In genomic region chr17:7916799-7917198, GRCh38 we compare ENCODE assay signal across 8 cellular contexts. TPM values are rescaled to one million over a fixed set of nuclear protein-coding genes. Genes with fewer than 3 reads are reported as not detected.
DNase-seq lines count a peak whose midpoint lies in the region; ATAC-seq, FAIRE-seq and TF ChIP-seq lines count a peak whose summit lies in the region.

No MANE protein-coding gene starts in this region.

- H3K27me3 ChIP-seq in HepG2 (ENCODE audit: control insufficient read depth in 1 of 2, insufficient read depth in 2 of 2, low read length in 2 of 2) (peaks cover 0 to 3% of the 10 kb centered on the region in 2 experiments; a peak in 1 of 5 replicates), right lobe of liver (no peaks in the 10 kb centered on the region), muscle layer of duodenum (ENCODE audit: low read depth, low read length) (no peaks in the 10 kb centered on the region), vagina (no peaks in the 10 kb centered on the region)

- H3K9me3 ChIP-seq in HepG2 (ENCODE audit: low read length), result no peaks in the 10 kb centered on the region
- no peaks in the 10 kb centered on the region for H3K9me3 ChIP-seq in right lobe of liver
- no peaks in the 10 kb centered on the region for H3K9me3 ChIP-seq in muscle layer of duodenum (ENCODE audit: control insufficient read depth in 1 of 2, low read length in 2 of 2)
- H3K9me3 ChIP-seq in vagina, result no peaks in the 10 kb centered on the region

- no TSS peak for BruUV-seq in HepG2 (replicated peaks; lab: Mats Ljungman, UMichigan)

- H3K4me1 Mint-ChIP-seq in brain, result peaks cover 36% of the 10 kb centered on the region

- DNase-seq in HepG2 (ENCODE audit: low spot score) (peak; percentile 5), right lobe of liver (no peak), vagina (ENCODE audit: extremely low spot score in 2 of 2) (no peak), NCI-H526 treated with DMSO at 0.1 percent for 48 hours (lab: John Stamatoyannopoulos, UW) (no peak)

- no peaks in the 10 kb centered on the region for H3K79me2 ChIP-seq in HepG2 (ENCODE audit: insufficient read depth, low read length)

- H3K4me1 ChIP-seq in HepG2 (ENCODE audit: insufficient read depth, low read length), result peaks cover 22% of the 10 kb centered on the region
- H3K4me1 ChIP-seq in right lobe of liver, result peaks cover 0 to 10% (median 0%) of the 10 kb centered on the region in 4 donors
- peaks cover 9 to 10% of the 10 kb centered on the region in 2 donors for H3K4me1 ChIP-seq in muscle layer of duodenum (ENCODE audit: control insufficient read depth in 1 of 2, insufficient read depth in 2 of 2, low read length in 2 of 2)
- peaks cover 17% of the 10 kb centered on the region for H3K4me1 ChIP-seq in vagina

- no peak for TF ChIP-seq EP300 in HepG2 (IDR thresholded peaks at IDR 0.05; ENCODE audit: low read depth in 2 of 2, low read length in 2 of 2)
- no peak for TF ChIP-seq EP300 in HepG2 (CRISPR knock-in tag; IDR thresholded peaks at IDR 0.05; ENCODE audit: borderline replicate concordance)

- H3K36me3 ChIP-seq in HepG2 (replicated peaks in 1 of 2; ENCODE audit: control insufficient read depth in 1 of 2, insufficient read depth in 2 of 2, low read length in 2 of 2), result no peaks in the 10 kb centered on the region
- no peaks in the 10 kb centered on the region for H3K36me3 ChIP-seq in right lobe of liver
- peaks cover 5% of the 10 kb centered on the region in 2 donors for H3K36me3 ChIP-seq in muscle layer of duodenum (ENCODE audit: control insufficient read depth in 1 of 2, insufficient read depth in 2 of 2, low read length in 2 of 2)
- H3K36me3 ChIP-seq in vagina, result peaks cover 0 to 3% of the 10 kb centered on the region in 2 donors

- no peak overlapping the region for H2AFZ ChIP-seq in HepG2 (ENCODE audit: low read length)

- H3K4me3 ChIP-seq in HepG2 (replicated peaks in 1 of 3; ENCODE audit: insufficient read depth in 1 of 3, low read depth in 2 of 3, low read length in 3 of 3), result no peak overlapping the region
- no peak overlapping the region for H3K4me3 ChIP-seq in right lobe of liver
- peak overlapping the region in 1 of 2 donors; percentile 31 for H3K4me3 ChIP-seq in muscle layer of duodenum (ENCODE audit: low read depth in 1 of 2, low read length in 2 of 2)
- peak overlapping the region; percentile 51 to 60 for H3K4me3 ChIP-seq in vagina

- POLR2A ChIA-PET in HepG2 (lab: Yijun Ruan, JAX), result interaction anchor here (0.8 to 4.5 kb wide), 4 partner anchors 15 to 84 kb away, joined by 3 to 27 read pairs (median 4); partner anchors contain the start of genes CNTROB, NAA38 and TRAPPC1

- intact Hi-C loops in HepG2 (cut with micrococcal nuclease; ENCODE audit: unreplicated experiment) (no loop called here), right lobe of liver (cut with DNase I) (no loop called here), vagina (cut with DNase I) (no loop called here)

- peaks cover 7% of the 10 kb centered on the region for H3K36me3 Mint-ChIP-seq in brain

- FAIRE-seq in HepG2 (lab: Jason Lieb, UNC), result no peak

- no peaks in the 10 kb centered on the region for H3K9me3 Mint-ChIP-seq in brain

- TF ChIP-seq RAD21 in HepG2 (CRISPR knock-in tag; IDR thresholded peaks at IDR 0.05), result no peak

- H3K27ac Mint-ChIP-seq in brain, result peak overlapping the region; percentile 62 to 96 (median 86)

- H3K27ac ChIP-seq in HepG2 (ENCODE audit: extremely low read length, insufficient read depth, low read length) (no peak overlapping the region), right lobe of liver (peak overlapping the region in 1 of 3 donors; percentile 85), muscle layer of duodenum (ENCODE audit: low read length) (peak overlapping the region; percentile 41), vagina (peak overlapping the region; percentile 95)

- peak overlapping the region; percentile 77 to 88 (median 81) for H3K4me3 Mint-ChIP-seq in brain

- no peaks in the 10 kb centered on the region for H4K20me1 ChIP-seq in HepG2 (ENCODE audit: insufficient read depth, low read length)

- 49% methylated on average over 2 of the region's 2 CpGs for WGBS in HepG2 (ENCODE audit: low lambda C conversion rate)
- WGBS in right lobe of liver (ENCODE audit: insufficient coverage, low coverage, low lambda C conversion rate, missing lambda C conversion rate), result 58% methylated on average over 2 of the region's 2 CpGs

- no peak overlapping the region for H3K4me2 ChIP-seq in HepG2 (ENCODE audit: low read depth, low read length)

- no peak for TF ChIP-seq POLR2A in HepG2 (IDR thresholded peaks at IDR 0.05; ENCODE audit: insufficient read depth in 1 of 2, low read depth in 2 of 2, low read length in 2 of 2)
- TF ChIP-seq POLR2A in right lobe of liver (IDR thresholded peaks at IDR 0.05), result no peak
- no peak for TF ChIP-seq POLR2A in vagina (IDR thresholded peaks at IDR 0.05)

- H3K9ac ChIP-seq in HepG2 (ENCODE audit: insufficient read depth, low read depth, low read length), result no peak overlapping the region

- in situ Hi-C loops in HepG2 (cut with HindIII; ENCODE audit: extremely low pct_ligation_motif_present, low pct_unique_long_range_greater_than_20kb), result no loop called here

- CTCF ChIA-PET in HepG2 (lab: Yijun Ruan, JAX; ENCODE audit: low intra/inter-chr PET ratio, low total read pairs), result no interaction called here

- no peak for TF ChIP-seq CTCF in HepG2 (CRISPR knock-in tag; IDR thresholded peaks at IDR 0.05)
- TF ChIP-seq CTCF in right lobe of liver (IDR thresholded peaks at IDR 0.05), result no peak
- no peak for TF ChIP-seq CTCF in brain (conservative IDR thresholded peaks at IDR 0.05)
- TF ChIP-seq CTCF in vagina (IDR thresholded peaks at IDR 0.05), result no peak

- peaks cover 4% of the 10 kb centered on the region for H3K27me3 Mint-ChIP-seq in brain

- ATAC-seq in HepG2, result peak; percentile 26; the same call in 1 of the 3 replicates
- ATAC-seq in right lobe of liver, result no peak
- ATAC-seq in GM19023 (IDR thresholded peaks at IDR 0.05; ENCODE audit: unreplicated experiment), result no peak
- ATAC-seq in HG02981 (IDR thresholded peaks at IDR 0.05; ENCODE audit: unreplicated experiment), result no peak

RNA-seq across cellular contexts. Expression of gene RNF227, which starts 0.7 kb away (rescaled TPM):
- 0.20 and 0.38 TPM in 2 replicates for total RNA-seq in HepG2 (2016; rRNA removed; fragmentation: Illumina TruSeq; extraction: Trizol)
- 0.10 TPM in 1 of 2 replicates, not detected in the other for total RNA-seq in HepG2 (2016; cell fraction: cytosol; rRNA removed; fragmentation: Illumina TruSeq; extraction: Trizol; ENCODE audit: low read depth)
- 0.37 and 0.41 TPM in 2 replicates for total RNA-seq in HepG2 (2016; cell fraction: insoluble cytoplasmic fraction; rRNA removed; fragmentation: Illumina TruSeq; extraction: Trizol)
- total RNA-seq in HepG2 (2016; cell fraction: membrane; rRNA removed; fragmentation: Illumina TruSeq; extraction: Trizol), result 0.21 and 0.22 TPM in 2 replicates
- total RNA-seq in HepG2 (2016; cell fraction: nucleus; rRNA removed; fragmentation: Illumina TruSeq; extraction: Trizol), result 0.22 and 0.56 TPM in 2 replicates
- 0.79 and 0.94 TPM in 2 replicates for polyA plus RNA-seq in HepG2 (2011; rRNA removed)
- 1.7 and 3.4 TPM in 2 replicates for polyA plus RNA-seq in HepG2 (2011; cell fraction: cytosol; rRNA removed)
- 0.79 and 4.8 TPM in 2 replicates for polyA plus RNA-seq in HepG2 (2011; cell fraction: nucleus; rRNA removed)
- polyA plus RNA-seq in HepG2 (2012), result 0.68 and 0.79 TPM in 2 replicates
- polyA plus RNA-seq in HepG2 (2016; cell fraction: cytosol; fragmentation: Illumina TruSeq; extraction: Trizol; ENCODE audit: low read depth), result 0.15 and 0.16 TPM in 2 replicates
- polyA plus RNA-seq in HepG2 (2016; cell fraction: insoluble cytoplasmic fraction; fragmentation: Illumina TruSeq; extraction: Trizol; ENCODE audit: low read depth), result 0.49 and 0.63 TPM in 2 replicates
- 0.23 and 0.33 TPM in 2 replicates for polyA plus RNA-seq in HepG2 (2016; cell fraction: membrane; fragmentation: Illumina TruSeq; extraction: Trizol; ENCODE audit: low read depth)
- polyA plus RNA-seq in HepG2 (2016; cell fraction: nucleus; fragmentation: Illumina TruSeq; extraction: Trizol; ENCODE audit: insufficient read depth, low read depth), result 1.5 and 2.2 TPM in 2 replicates
- polyA minus RNA-seq in HepG2 (2011; rRNA and poly(A)+ RNA removed; ENCODE audit: low replicate concordance), result 0.22 and 3.6 TPM in 2 replicates
- polyA minus RNA-seq in HepG2 (2011; cell fraction: cytosol; rRNA and poly(A)+ RNA removed), result 0.20 and 0.26 TPM in 2 replicates
- polyA minus RNA-seq in HepG2 (2011; cell fraction: nucleus; rRNA and poly(A)+ RNA removed), result 0.25 and 0.64 TPM in 2 replicates
- under 1 TPM; 0.18 to 0.70 (median 0.46) TPM for total RNA-seq in right lobe of liver
- 5.3 TPM for polyA plus RNA-seq in brain (ENCODE audit: insufficient read depth, low read depth, low replicate concordance)
- total RNA-seq in vagina, result 2.9 TPM

RNA-seq across cellular contexts. Expression of gene KCNAB3, which starts 12.9 kb away (rescaled TPM):
- 0.29 TPM in 1 of 2 replicates, not detected in the other for total RNA-seq in HepG2 (2016; rRNA removed; fragmentation: Illumina TruSeq; extraction: Trizol)
- total RNA-seq in HepG2 (2016; cell fraction: cytosol; rRNA removed; fragmentation: Illumina TruSeq; extraction: Trizol; ENCODE audit: low read depth), result not detected in 2 replicates
- total RNA-seq in HepG2 (2016; cell fraction: insoluble cytoplasmic fraction; rRNA removed; fragmentation: Illumina TruSeq; extraction: Trizol), result 0.41 TPM in 1 of 2 replicates, not detected in the other
- total RNA-seq in HepG2 (2016; cell fraction: membrane; rRNA removed; fragmentation: Illumina TruSeq; extraction: Trizol), result 0.15 TPM in 1 of 2 replicates, not detected in the other
- total RNA-seq in HepG2 (2016; cell fraction: nucleus; rRNA removed; fragmentation: Illumina TruSeq; extraction: Trizol), result 0.69 and 1.2 TPM in 2 replicates
- polyA plus RNA-seq in HepG2 (2011; rRNA removed), result 0.88 and 0.95 TPM in 2 replicates
- polyA plus RNA-seq in HepG2 (2011; cell fraction: cytosol; rRNA removed), result 0.18 and 0.21 TPM in 2 replicates
- polyA plus RNA-seq in HepG2 (2011; cell fraction: nucleus; rRNA removed), result 11.7 and 15.6 TPM in 2 replicates
- 1.0 and 1.1 TPM in 2 replicates for polyA plus RNA-seq in HepG2 (2012)
- polyA plus RNA-seq in HepG2 (2016; cell fraction: cytosol; fragmentation: Illumina TruSeq; extraction: Trizol; ENCODE audit: low read depth), result 0.07 and 0.08 TPM in 2 replicates
- not detected in 2 replicates for polyA plus RNA-seq in HepG2 (2016; cell fraction: insoluble cytoplasmic fraction; fragmentation: Illumina TruSeq; extraction: Trizol; ENCODE audit: low read depth)
- polyA plus RNA-seq in HepG2 (2016; cell fraction: membrane; fragmentation: Illumina TruSeq; extraction: Trizol; ENCODE audit: low read depth), result 0.08 TPM in 1 of 2 replicates, not detected in the other
- 6.5 and 7.3 TPM in 2 replicates for polyA plus RNA-seq in HepG2 (2016; cell fraction: nucleus; fragmentation: Illumina TruSeq; extraction: Trizol; ENCODE audit: insufficient read depth, low read depth)
- polyA minus RNA-seq in HepG2 (2011; rRNA and poly(A)+ RNA removed; ENCODE audit: low replicate concordance), result 0.70 and 2.1 TPM in 2 replicates
- polyA minus RNA-seq in HepG2 (2011; cell fraction: cytosol; rRNA and poly(A)+ RNA removed), result not detected in 2 replicates
- polyA minus RNA-seq in HepG2 (2011; cell fraction: nucleus; rRNA and poly(A)+ RNA removed), result 3.7 and 7.5 TPM in 2 replicates
- 1 to 10 TPM in 3 of 6 experiments, under 1 TPM in 2, not detected in 1; 0.61 to 2.9 (median 1.0) TPM for total RNA-seq in right lobe of liver
- 7.5 TPM for polyA plus RNA-seq in brain (ENCODE audit: insufficient read depth, low read depth, low replicate concordance)
- 2.7 TPM for total RNA-seq in vagina

RNA-seq across cellular contexts. Expression of gene TRAPPC1, which starts 14.9 kb away (rescaled TPM):
- 28.1 and 36.9 TPM in 2 replicates for total RNA-seq in HepG2 (2016; rRNA removed; fragmentation: Illumina TruSeq; extraction: Trizol)
- total RNA-seq in HepG2 (2016; cell fraction: cytosol; rRNA removed; fragmentation: Illumina TruSeq; extraction: Trizol; ENCODE audit: low read depth), result 18.6 and 30.6 TPM in 2 replicates
- total RNA-seq in HepG2 (2016; cell fraction: insoluble cytoplasmic fraction; rRNA removed; fragmentation: Illumina TruSeq; extraction: Trizol), result 26.6 and 30.5 TPM in 2 replicates
- total RNA-seq in HepG2 (2016; cell fraction: membrane; rRNA removed; fragmentation: Illumina TruSeq; extraction: Trizol), result 27.2 and 41.0 TPM in 2 replicates
- 16.5 and 21.7 TPM in 2 replicates for total RNA-seq in HepG2 (2016; cell fraction: nucleus; rRNA removed; fragmentation: Illumina TruSeq; extraction: Trizol)
- polyA plus RNA-seq in HepG2 (2011; rRNA removed), result 44.9 and 46.7 TPM in 2 replicates
- polyA plus RNA-seq in HepG2 (2011; cell fraction: cytosol; rRNA removed), result 117 and 121 TPM in 2 replicates
- 33.8 and 41.2 TPM in 2 replicates for polyA plus RNA-seq in HepG2 (2011; cell fraction: nucleus; rRNA removed)
- 82.0 and 92.0 TPM in 2 replicates for polyA plus RNA-seq in HepG2 (2012)
- polyA plus RNA-seq in HepG2 (2016; cell fraction: cytosol; fragmentation: Illumina TruSeq; extraction: Trizol; ENCODE audit: low read depth), result 119 and 155 TPM in 2 replicates
- 128 and 160 TPM in 2 replicates for polyA plus RNA-seq in HepG2 (2016; cell fraction: insoluble cytoplasmic fraction; fragmentation: Illumina TruSeq; extraction: Trizol; ENCODE audit: low read depth)
- polyA plus RNA-seq in HepG2 (2016; cell fraction: membrane; fragmentation: Illumina TruSeq; extraction: Trizol; ENCODE audit: low read depth), result 121 and 142 TPM in 2 replicates
- polyA plus RNA-seq in HepG2 (2016; cell fraction: nucleus; fragmentation: Illumina TruSeq; extraction: Trizol; ENCODE audit: insufficient read depth, low read depth), result 73.6 and 93.7 TPM in 2 replicates
- 54.8 and 75.7 TPM in 2 replicates for polyA minus RNA-seq in HepG2 (2011; rRNA and poly(A)+ RNA removed; ENCODE audit: low replicate concordance)
- 33.8 and 43.0 TPM in 2 replicates for polyA minus RNA-seq in HepG2 (2011; cell fraction: cytosol; rRNA and poly(A)+ RNA removed)
- 13.0 and 16.9 TPM in 2 replicates for polyA minus RNA-seq in HepG2 (2011; cell fraction: nucleus; rRNA and poly(A)+ RNA removed)
- 10 to 100 TPM; 43.7 to 57.1 (median 48.3) TPM for total RNA-seq in right lobe of liver
- 236 TPM for polyA plus RNA-seq in brain (ENCODE audit: insufficient read depth, low read depth, low replicate concordance)
- total RNA-seq in vagina, result 74.4 TPM

RNA-seq across cellular contexts. Expression of gene CNTROB, which starts 15.2 kb away (rescaled TPM):
- 13.3 and 24.1 TPM in 2 replicates for total RNA-seq in HepG2 (2016; rRNA removed; fragmentation: Illumina TruSeq; extraction: Trizol)
- total RNA-seq in HepG2 (2016; cell fraction: cytosol; rRNA removed; fragmentation: Illumina TruSeq; extraction: Trizol; ENCODE audit: low read depth), result 8.1 and 9.3 TPM in 2 replicates
- 11.9 and 23.0 TPM in 2 replicates for total RNA-seq in HepG2 (2016; cell fraction: insoluble cytoplasmic fraction; rRNA removed; fragmentation: Illumina TruSeq; extraction: Trizol)
- 10.1 and 11.2 TPM in 2 replicates for total RNA-seq in HepG2 (2016; cell fraction: membrane; rRNA removed; fragmentation: Illumina TruSeq; extraction: Trizol)
- total RNA-seq in HepG2 (2016; cell fraction: nucleus; rRNA removed; fragmentation: Illumina TruSeq; extraction: Trizol), result 23.2 and 26.4 TPM in 2 replicates
- 21.2 and 24.3 TPM in 2 replicates for polyA plus RNA-seq in HepG2 (2011; rRNA removed)
- 10.6 and 11.9 TPM in 2 replicates for polyA plus RNA-seq in HepG2 (2011; cell fraction: cytosol; rRNA removed)
- polyA plus RNA-seq in HepG2 (2011; cell fraction: nucleus; rRNA removed), result 64.8 and 74.8 TPM in 2 replicates
- 14.3 and 16.3 TPM in 2 replicates for polyA plus RNA-seq in HepG2 (2012)
- 3.0 and 3.9 TPM in 2 replicates for polyA plus RNA-seq in HepG2 (2016; cell fraction: cytosol; fragmentation: Illumina TruSeq; extraction: Trizol; ENCODE audit: low read depth)
- 12.3 and 14.2 TPM in 2 replicates for polyA plus RNA-seq in HepG2 (2016; cell fraction: insoluble cytoplasmic fraction; fragmentation: Illumina TruSeq; extraction: Trizol; ENCODE audit: low read depth)
- 8.2 and 9.5 TPM in 2 replicates for polyA plus RNA-seq in HepG2 (2016; cell fraction: membrane; fragmentation: Illumina TruSeq; extraction: Trizol; ENCODE audit: low read depth)
- 68.1 and 69.5 TPM in 2 replicates for polyA plus RNA-seq in HepG2 (2016; cell fraction: nucleus; fragmentation: Illumina TruSeq; extraction: Trizol; ENCODE audit: insufficient read depth, low read depth)
- 18.0 and 57.0 TPM in 2 replicates for polyA minus RNA-seq in HepG2 (2011; rRNA and poly(A)+ RNA removed; ENCODE audit: low replicate concordance)
- 5.4 and 5.7 TPM in 2 replicates for polyA minus RNA-seq in HepG2 (2011; cell fraction: cytosol; rRNA and poly(A)+ RNA removed)
- polyA minus RNA-seq in HepG2 (2011; cell fraction: nucleus; rRNA and poly(A)+ RNA removed), result 26.5 and 33.7 TPM in 2 replicates
- total RNA-seq in right lobe of liver, result 10 to 100 TPM in 2 of 6 experiments, 1 to 10 TPM in 4; 7.3 to 12.7 (median 9.4) TPM
- polyA plus RNA-seq in brain (ENCODE audit: insufficient read depth, low read depth, low replicate concordance), result 42.7 TPM
- total RNA-seq in vagina, result 20.9 TPM

RNA-seq across cellular contexts. Expression of gene CHD3, which starts 28.2 kb away (rescaled TPM):
- 3.3 and 3.7 TPM in 2 replicates for total RNA-seq in HepG2 (2016; rRNA removed; fragmentation: Illumina TruSeq; extraction: Trizol)
- total RNA-seq in HepG2 (2016; cell fraction: cytosol; rRNA removed; fragmentation: Illumina TruSeq; extraction: Trizol; ENCODE audit: low read depth), result 0.20 and 0.53 TPM in 2 replicates
- total RNA-seq in HepG2 (2016; cell fraction: insoluble cytoplasmic fraction; rRNA removed; fragmentation: Illumina TruSeq; extraction: Trizol), result 1.6 and 3.6 TPM in 2 replicates
- 1.1 and 3.2 TPM in 2 replicates for total RNA-seq in HepG2 (2016; cell fraction: membrane; rRNA removed; fragmentation: Illumina TruSeq; extraction: Trizol)
- 4.7 and 9.3 TPM in 2 replicates for total RNA-seq in HepG2 (2016; cell fraction: nucleus; rRNA removed; fragmentation: Illumina TruSeq; extraction: Trizol)
- 2.7 and 3.3 TPM in 2 replicates for polyA plus RNA-seq in HepG2 (2011; rRNA removed)
- 1.8 and 1.9 TPM in 2 replicates for polyA plus RNA-seq in HepG2 (2011; cell fraction: cytosol; rRNA removed)
- polyA plus RNA-seq in HepG2 (2011; cell fraction: nucleus; rRNA removed), result 21.5 and 21.6 TPM in 2 replicates
- polyA plus RNA-seq in HepG2 (2012), result 6.4 and 10.0 TPM in 2 replicates
- 0.57 and 0.75 TPM in 2 replicates for polyA plus RNA-seq in HepG2 (2016; cell fraction: cytosol; fragmentation: Illumina TruSeq; extraction: Trizol; ENCODE audit: low read depth)
- polyA plus RNA-seq in HepG2 (2016; cell fraction: insoluble cytoplasmic fraction; fragmentation: Illumina TruSeq; extraction: Trizol; ENCODE audit: low read depth), result 1.8 and 5.2 TPM in 2 replicates
- 1.1 and 1.3 TPM in 2 replicates for polyA plus RNA-seq in HepG2 (2016; cell fraction: membrane; fragmentation: Illumina TruSeq; extraction: Trizol; ENCODE audit: low read depth)
- 15.5 and 16.4 TPM in 2 replicates for polyA plus RNA-seq in HepG2 (2016; cell fraction: nucleus; fragmentation: Illumina TruSeq; extraction: Trizol; ENCODE audit: insufficient read depth, low read depth)
- 8.0 and 73.1 TPM in 2 replicates for polyA minus RNA-seq in HepG2 (2011; rRNA and poly(A)+ RNA removed; ENCODE audit: low replicate concordance)
- polyA minus RNA-seq in HepG2 (2011; cell fraction: cytosol; rRNA and poly(A)+ RNA removed), result 3.3 and 3.9 TPM in 2 replicates
- 9.1 and 12.4 TPM in 2 replicates for polyA minus RNA-seq in HepG2 (2011; cell fraction: nucleus; rRNA and poly(A)+ RNA removed)
- total RNA-seq in right lobe of liver, result 1 to 10 TPM; 3.2 to 7.2 (median 5.1) TPM
- 76.2 TPM for polyA plus RNA-seq in brain (ENCODE audit: insufficient read depth, low read depth, low replicate concordance)
- 128 TPM for total RNA-seq in vagina

Comparison
In these comparisons a context has a peak if more than half of its experiments do, and no peak if none do; other contexts are left out.
1. H3K4me3 ChIP-seq: peak in vagina (2 of 2); none in HepG2 (0 of 3) and right lobe of liver (0 of 3).